8 cellular contexts compared by ENCODE assay signal in the genomic region with DNA sequence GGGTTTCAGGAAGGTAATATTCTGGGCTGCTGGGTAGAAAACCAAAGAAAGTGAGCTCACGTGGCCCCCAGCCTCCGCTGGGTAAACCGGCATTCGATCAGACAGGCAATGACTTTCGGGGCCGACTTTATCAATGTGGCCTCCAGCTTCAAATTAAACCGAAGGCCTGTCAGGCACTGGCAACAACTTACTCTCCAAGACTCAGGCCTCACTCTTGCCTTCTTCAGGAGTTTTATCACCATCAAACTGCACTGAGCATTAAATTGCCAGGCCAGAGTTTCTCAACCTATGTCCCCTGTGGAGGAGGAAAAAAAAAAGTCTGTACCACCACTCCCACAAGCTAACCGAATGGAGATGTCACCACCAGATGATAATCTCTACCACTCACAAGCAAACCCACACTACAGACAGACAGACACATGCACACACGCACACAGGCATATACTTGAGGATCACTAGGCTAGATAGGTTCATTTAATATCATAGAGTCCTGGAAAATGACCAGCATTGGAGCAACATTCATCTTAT. TPM values are rescaled to one million over a fixed set of nuclear protein-coding genes. Genes with fewer than 3 reads are reported as not detected.
DNase-seq lines count a peak whose midpoint lies in the region; ATAC-seq and TF ChIP-seq lines count a peak whose summit lies in the region.

No MANE protein-coding gene starts in this region.

- CTCF ChIA-PET in PC-3 (lab: Charles Lee), result interaction anchor here (1.8 kb wide), 1 partner anchor 86 kb away, joined by 5 read pairs; no protein-coding TSS in a partner anchor

- H3K79me2 ChIP-seq in PC-3 (ENCODE audit: low read length), result peaks cover 27% of the 10 kb centered on the region

- DNase-seq in GM12865 (ENCODE audit: low read depth) (no peak), PC-3 (no peak), activated gamma-delta T cell (lab: John Stamatoyannopoulos, UW) (no peak)
- DNase-seq in effector memory CD4-positive, alpha-beta T cell, result no peak
- no peak for DNase-seq in activated CD4-positive, CD25-positive, alpha-beta regulatory T cell (lab: John Stamatoyannopoulos, UW)

- H3K36me3 ChIP-seq in PC-3 (ENCODE audit: low read depth, low read length) (no peaks in the 10 kb centered on the region), neutrophil (no peaks in the 10 kb centered on the region)
- no peaks in the 10 kb centered on the region for H3K36me3 ChIP-seq in effector memory CD4-positive, alpha-beta T cell (ENCODE audit: control insufficient read depth, insufficient read depth, low read length)

- H3K9me2 ChIP-seq in PC-3 (replicated peaks; ENCODE audit: low read length), result no peaks in the 10 kb centered on the region

- peak overlapping the region; percentile 95 for H2AFZ ChIP-seq in PC-3 (ENCODE audit: low read length)

- no peak for ATAC-seq in PC-3
- no peak for ATAC-seq in HG03378 (IDR thresholded peaks at IDR 0.05; ENCODE audit: unreplicated experiment)
- no peak for ATAC-seq in GM21529 (IDR thresholded peaks at IDR 0.05; ENCODE audit: unreplicated experiment)

- POLR2A ChIA-PET in PC-3 (lab: Charles Lee; ENCODE audit: unreplicated experiment), result interaction anchor here (0.5 to 0.6 kb wide), 3 partner anchors 11 to 651 kb away, joined by 3 to 7 read pairs (median 5); no protein-coding TSS in a partner anchor

- H3K9me3 ChIP-seq in PC-3 (ENCODE audit: low read length), result no peaks in the 10 kb centered on the region
- H3K9me3 ChIP-seq in effector memory CD4-positive, alpha-beta T cell (ENCODE audit: control insufficient read depth, low read length), result no peaks in the 10 kb centered on the region
- H3K9me3 ChIP-seq in neutrophil, result no peaks in the 10 kb centered on the region

- H3K4me1 ChIP-seq in PC-3 (ENCODE audit: insufficient read depth, low read length) (peaks cover 20% of the 10 kb centered on the region), neutrophil (ENCODE audit: control insufficient read depth in 1 of 2, insufficient read depth in 1 of 2, low read depth in 1 of 2, low read length in 1 of 2) (peaks cover 35 to 41% of the 10 kb centered on the region in 2 experiments)
- peaks cover 21% of the 10 kb centered on the region for H3K4me1 ChIP-seq in effector memory CD4-positive, alpha-beta T cell (ENCODE audit: control insufficient read depth, insufficient read depth, low read length, poor library complexity, severe bottlenecking)

- H3K4me2 ChIP-seq in PC-3 (ENCODE audit: low read length), result peak overlapping the region; percentile 95

- H3K9ac ChIP-seq in PC-3 (ENCODE audit: low read length), result peak overlapping the region; percentile 74

- no peak for TF ChIP-seq CTCF in GM12865 (IDR thresholded peaks at IDR 0.05; ENCODE audit: insufficient read depth, low read depth, low read length, missing control alignments)
- TF ChIP-seq CTCF in PC-3 (conservative IDR thresholded peaks at IDR 0.05; ENCODE audit: low read depth, low read length), result no peak
- no peak for TF ChIP-seq CTCF in neutrophil (IDR thresholded peaks at IDR 0.05)

- no peaks in the 10 kb centered on the region for H3K27me3 ChIP-seq in PC-3 (ENCODE audit: low read length)
- no peaks in the 10 kb centered on the region for H3K27me3 ChIP-seq in effector memory CD4-positive, alpha-beta T cell (replicated peaks; ENCODE audit: control insufficient read depth, insufficient read depth, low read length, poor library complexity, severe bottlenecking)
- H3K27me3 ChIP-seq in neutrophil, result no peaks in the 10 kb centered on the region

- H3F3A ChIP-seq in PC-3 (ENCODE audit: low read length, unreplicated experiment), result no peaks in the 10 kb centered on the region

- BruUV-seq in PC-3 (replicated peaks; lab: Mats Ljungman, UMichigan), result TSS peak; percentile 77

- H3K27ac ChIP-seq in PC-3 (ENCODE audit: low read length) (peak overlapping the region; percentile 74), neutrophil (peak overlapping the region; percentile 91)
- peak overlapping the region; percentile 68 for H3K27ac ChIP-seq in effector memory CD4-positive, alpha-beta T cell (ENCODE audit: insufficient read depth, low read length, poor library complexity, severe bottlenecking)

- H4K20me1 ChIP-seq in PC-3 (ENCODE audit: low read length), result no peaks in the 10 kb centered on the region

- H3K4me3 ChIP-seq in GM12865 (ENCODE audit: low read depth, low read length), result peak overlapping the region; percentile 96
- H3K4me3 ChIP-seq in PC-3 (ENCODE audit: low read length), result peak overlapping the region; percentile 73
- peak overlapping the region; percentile 79 for H3K4me3 ChIP-seq in effector memory CD4-positive, alpha-beta T cell (ENCODE audit: insufficient read depth, low read depth, low read length, poor library complexity, severe bottlenecking)
- peak overlapping the region; percentile 88 to 92 for H3K4me3 ChIP-seq in neutrophil (ENCODE audit: low read depth in 1 of 2, low read length in 1 of 2)

- intact Hi-C loops in PC-3 (cut with micrococcal nuclease), result loop anchor here (2.0 to 10.0 kb wide), 4 partner anchors 74 to 321 kb away; a partner anchor contains a TSS

RNA-seq across cellular contexts. Expression of a gene that starts 1.1 kb away (rescaled TPM):
- total RNA-seq in PC-3 (2014; rRNA removed), result 8.4 and 10.3 TPM in 2 replicates
